Comparison of ENCODE assay signal across 21 cellular contexts in genomic region chr6:9511157-9511556, GRCh38.
"Had no signal": no experiment of that assay in that cellular context is flagged by ENCODE, and none has a peak within 500 bp of the region (broad histone marks: within the 10 kb centered on the region; RNA-seq: fewer than 3 reads in every experiment).

No MANE protein-coding gene starts in this region.

- H3K4me1 Mint-ChIP-seq: activated naive CD4-positive, alpha-beta T cell treated with anti-CD3 and anti-CD28 coated beads, Interleukin-2, amount 50 U/mL, for 24 hours; T-cell had no signal

- FAIRE-seq: RCC 7860 had no signal

- H3K36me3 Mint-ChIP-seq: activated naive CD4-positive, alpha-beta T cell treated with anti-CD3 and anti-CD28 coated beads, Interleukin-2, amount 50 U/mL, for 24 hours; T-cell had no signal

- H3K27me3 Mint-ChIP-seq: activated CD8-positive, alpha-beta T cell treated with anti-CD3 and anti-CD28 coated beads for 36 hours; activated naive CD4-positive, alpha-beta T cell treated with anti-CD3 and anti-CD28 coated beads, Interleukin-2, amount 50 U/mL, for 24 hours; T-cell had no signal

- DNase-seq: activated CD4-positive, CD25-positive, alpha-beta regulatory T cell; activated CD8-positive, alpha-beta memory T cell treated with anti-CD3 and anti-CD28 coated beads, Interleukin-2, amount 50 U/mL, for 4 hours; activated CD8-positive, alpha-beta T cell treated with anti-CD3 and anti-CD28 coated beads for 36 hours; aorta; caudate nucleus; NCI-H1105 treated with DMSO at 0.1 percent for 48 hours; NCI-H1436 treated with DMSO at 0.1 percent for 48 hours; NCI-H187; NCI-H2081; NCI-H446; NCI-H524 treated with DMSO at 0.1 percent for 48 hours; NCI-H748 treated with DMSO at 0.1 percent for 48 hours; NK-92 treated with Interleukin-12 subunit alpha and Interleukin-12 subunit beta, amount 100 ng/mL, for 24 hours; SHP77; T-cell; T-helper 2 cell; T1000 had no signal

- H3K27ac Mint-ChIP-seq: activated CD8-positive, alpha-beta T cell treated with anti-CD3 and anti-CD28 coated beads for 36 hours; activated naive CD4-positive, alpha-beta T cell treated with anti-CD3 and anti-CD28 coated beads, Interleukin-2, amount 50 U/mL, for 24 hours; T-cell had no signal

- H3K4me3 ChIP-seq: breast epithelium, SK-N-MC had no signal

- H3K4me3 Mint-ChIP-seq: activated CD8-positive, alpha-beta T cell treated with anti-CD3 and anti-CD28 coated beads for 36 hours; activated naive CD4-positive, alpha-beta T cell treated with anti-CD3 and anti-CD28 coated beads, Interleukin-2, amount 50 U/mL, for 24 hours; T-cell had no signal
